8 cellular contexts compared by ENCODE assay signal in the genomic region with DNA sequence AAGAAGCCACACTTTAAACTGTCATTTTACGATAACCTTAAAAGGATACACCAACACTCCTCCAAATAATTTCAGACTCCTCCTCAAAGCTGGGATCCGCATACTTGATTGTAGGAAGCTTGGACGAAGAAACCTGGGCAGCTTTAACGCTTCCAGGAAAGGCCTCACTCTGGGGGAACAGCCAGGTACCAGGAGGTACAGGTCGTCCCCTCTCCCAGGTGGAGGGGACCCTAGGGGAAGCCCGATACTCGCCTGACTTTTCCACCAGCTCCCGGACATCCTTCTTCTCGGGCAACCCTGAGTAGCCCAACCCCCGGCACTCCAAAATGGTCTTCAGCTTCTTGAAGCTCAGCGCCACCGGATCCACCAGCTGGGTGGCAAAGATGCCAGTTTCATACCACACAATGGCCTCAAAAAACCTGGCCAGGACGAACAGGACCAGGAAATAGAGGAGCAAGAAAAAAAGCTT. TPM values are rescaled to one million over a fixed set of nuclear protein-coding genes. Genes with fewer than 3 reads are reported as not detected.
DNase-seq lines count a peak whose midpoint lies in the region; ATAC-seq and TF ChIP-seq lines count a peak whose summit lies in the region.

No MANE protein-coding gene starts in this region.

- no TSS peak for BruUV-seq in A673 (replicated peaks; lab: Mats Ljungman, UMichigan)
- BruUV-seq in mammary epithelial cell (replicated peaks; lab: Mats Ljungman, UMichigan): no TSS peak

- H2AFZ ChIP-seq in mammary epithelial cell (ENCODE audit: low read depth, low read length): peak overlapping the region; percentile 95

- 2% methylated on average over 12 of the region's 13 CpGs for WGBS in mammary epithelial cell (ENCODE audit: low coverage, missing lambda C conversion rate)

- ATAC-seq in HG03354 (IDR thresholded peaks at IDR 0.05; ENCODE audit: poor library complexity, severe bottlenecking, unreplicated experiment) (no peak), HG03095 (IDR thresholded peaks at IDR 0.05; ENCODE audit: unreplicated experiment) (no peak)

- in situ Hi-C loops in mammary epithelial cell (cut with MboI; ENCODE audit: low sequenced_read_pairs in 2 of 2): loop anchor here in 1 of 2 donors (25.0 kb wide), 1 partner anchor 135 kb away; no protein-coding TSS in a partner anchor

- H3K27me3 ChIP-seq in A673 (replicated peaks; ENCODE audit: insufficient read depth, low read depth, low read length, poor library complexity) (no peaks in the 10 kb centered on the region), SJSA1 (replicated peaks) (no peaks in the 10 kb centered on the region), mammary epithelial cell (ENCODE audit: insufficient read depth, low read length) (no peaks in the 10 kb centered on the region), kidney epithelial cell (ENCODE audit: control insufficient read depth, insufficient read depth, low read length) (no peaks in the 10 kb centered on the region)

- H3K9me3 ChIP-seq in A673 (ENCODE audit: low read depth, low read length, poor library complexity, severe bottlenecking): no peaks in the 10 kb centered on the region
- no peaks in the 10 kb centered on the region for H3K9me3 ChIP-seq in SJSA1 (replicated peaks)
- H3K9me3 ChIP-seq in mammary epithelial cell (replicated peaks; ENCODE audit: insufficient read depth, low read length): no peaks in the 10 kb centered on the region

- H3K4me3 ChIP-seq in A673 (ENCODE audit: low read depth, low read length, poor library complexity, severe bottlenecking) (peak overlapping the region; percentile 79), GM12864 (ENCODE audit: low read depth, low read length) (peak overlapping the region; percentile 97), SJSA1 (peak overlapping the region; percentile 88), mammary epithelial cell (replicated peaks in 1 of 3; ENCODE audit: insufficient read depth in 1 of 3, low read depth in 2 of 3, low read length in 3 of 3) (peak overlapping the region; percentile 68 to 92 (median 74)), kidney epithelial cell (ENCODE audit: low read depth, low read length) (peak overlapping the region; percentile 70)

- H3K27ac ChIP-seq in A673 (ENCODE audit: low read depth, low read length, poor library complexity, severe bottlenecking) (peak overlapping the region; percentile 85), SJSA1 (peak overlapping the region; percentile 94), mammary epithelial cell (ENCODE audit: insufficient read depth, low read depth, low read length) (peak overlapping the region; percentile 90)

- H3K79me2 ChIP-seq in mammary epithelial cell (ENCODE audit: insufficient read depth, low read length): peaks cover 38% of the 10 kb centered on the region

- peak overlapping the region; percentile 96 for H3K9ac ChIP-seq in mammary epithelial cell (ENCODE audit: insufficient read depth, low read length)

- TF ChIP-seq CTCF in A673 (conservative IDR thresholded peaks at IDR 0.05; ENCODE audit: low read depth, low read length) (no peak), GM12864 (IDR thresholded peaks at IDR 0.05; ENCODE audit: low read depth, low read length, missing control alignments) (no peak), mammary epithelial cell (conservative IDR thresholded peaks at IDR 0.05 in 1 of 2, IDR thresholded peaks at IDR 0.05 in 1 of 2; ENCODE audit: extremely low read depth in 1 of 2, insufficient read depth in 1 of 2, low read depth in 1 of 2, low read length in 2 of 2) (no peak), kidney epithelial cell (IDR thresholded peaks at IDR 0.05; ENCODE audit: insufficient read depth, low read length, poor library complexity, severe bottlenecking) (no peak)

- DNase-seq in A673 (ENCODE audit: low spot score) (peak; percentile 27), GM12864 (ENCODE audit: low read depth) (no peak), SJSA1 (ENCODE audit: low read depth in 1 of 2, low spot score in 2 of 2) (peak in 1 of 2 experiments; percentile 51), mammary epithelial cell (peak; percentile 39), kidney epithelial cell (ENCODE audit: low read depth) (no peak)
- DNase-seq in stimulated activated CD4-positive, alpha-beta T cell treated with anti-CD3 and anti-CD28 coated beads, Interleukin-2, amount 100 ng/mL, for 24 hours: peak; percentile 37 to 38

- H3K36me3 ChIP-seq in A673 (ENCODE audit: insufficient read depth, low read length, poor library complexity, severe bottlenecking) (peaks cover 3% of the 10 kb centered on the region), SJSA1 (peaks cover 17% of the 10 kb centered on the region), mammary epithelial cell (ENCODE audit: insufficient read depth, low read length) (peaks cover 7% of the 10 kb centered on the region), kidney epithelial cell (ENCODE audit: control insufficient read depth, insufficient read depth, low read length) (no peaks in the 10 kb centered on the region)

- dilution Hi-C loops in mammary epithelial cell (cut with HindIII; ENCODE audit: low sequenced_read_pairs): no loop called here

- CTCF ChIA-PET in A673 (lab: Charles Lee) (no interaction called here), mammary epithelial cell (lab: Charles Lee; ENCODE audit: low non-redundant PET) (no interaction called here)

- intact Hi-C loops in A673 (cut with micrococcal nuclease; ENCODE audit: unreplicated experiment): loop anchor here (5.0 kb wide), 1 partner anchor 55 kb away; no protein-coding TSS in a partner anchor
- intact Hi-C loops in mammary epithelial cell (cut with micrococcal nuclease): loop anchor here (5.0 kb wide), 9 partner anchors 55 to 425 kb away; a partner anchor contains a TSS

- POLR2A ChIA-PET in A673 (lab: Charles Lee; ENCODE audit: low non-redundant PET): interaction anchor here (0.6 kb wide), 1 partner anchor 181 kb away, joined by 3 read pairs; no protein-coding TSS in a partner anchor

- no peaks in the 10 kb centered on the region for H4K20me1 ChIP-seq in mammary epithelial cell (ENCODE audit: insufficient read depth, low read length)

- peak overlapping the region; percentile 96 for H3K4me2 ChIP-seq in mammary epithelial cell (ENCODE audit: insufficient read depth, low read depth, low read length)

- H3K4me1 ChIP-seq in A673 (ENCODE audit: insufficient read depth, low read length, poor library complexity, severe bottlenecking): no peaks in the 10 kb centered on the region
- H3K4me1 ChIP-seq in SJSA1 (replicated peaks): peaks cover 14% of the 10 kb centered on the region
- no peaks in the 10 kb centered on the region for H3K4me1 ChIP-seq in mammary epithelial cell (ENCODE audit: insufficient read depth, low read length)

RNA-seq across cellular contexts. Expression of a gene that starts 1.2 kb away (rescaled TPM):
- total RNA-seq in A673 (2021) (10.1 and 13.4 TPM in 2 replicates), mammary epithelial cell (10 to 100 TPM; 18.1 to 27.3 TPM), kidney epithelial cell (20.6 and 24.5 TPM in 2 replicates)
- total RNA-seq in SJSA1 (2014; rRNA removed; shearing (Covaris generic)): 6.6 and 11.8 TPM in 2 replicates
- polyA plus RNA-seq in mammary epithelial cell: 7.6 TPM
- 10.3 TPM for polyA minus RNA-seq in mammary epithelial cell

RNA-seq across cellular contexts. Expression of a gene that starts 59.2 kb away (rescaled TPM):
- 87.5 and 89.0 TPM in 2 replicates for total RNA-seq in A673 (2021)
- total RNA-seq in SJSA1 (2014; rRNA removed; shearing (Covaris generic)): 86.3 and 130 TPM in 2 replicates
- 100 to 1,000 TPM in 1 of 2 donors, 10 to 100 TPM in 1; 73.0 to 143 TPM for total RNA-seq in mammary epithelial cell
- 89.3 TPM for polyA plus RNA-seq in mammary epithelial cell
- 99.3 TPM for polyA minus RNA-seq in mammary epithelial cell
- total RNA-seq in kidney epithelial cell: 76.7 and 106 TPM in 2 replicates

Comparison
In these comparisons a context has a peak if more than half of its experiments do, and no peak if none do; other contexts are left out.
1. DNase-seq: peak in A673 (single experiment), mammary epithelial cell (single experiment) and stimulated activated CD4-positive, alpha-beta T cell treated with anti-CD3 and anti-CD28 coated beads, Interleukin-2, amount 100 ng/mL, for 24 hours (2 of 2); none in GM12864 (single experiment) and kidney epithelial cell (single experiment).
2. Peak in every context shown above with its lines, with median percentiles within 50 percentile points of each other: H3K27ac ChIP-seq and H3K4me3 ChIP-seq.